ENCODE assay signal across 20 cellular contexts in genomic region chr9:131693651-131694597, GRCh38. TPM values are rescaled to one million over a fixed set of nuclear protein-coding genes. Genes with fewer than 3 reads are reported as not detected.
A peak's percentile ranks its signal among the peaks of the same experiment; 100 is the strongest.
DNase-seq lines count a peak whose midpoint lies in the region; ATAC-seq and TF ChIP-seq lines count a peak whose summit lies in the region.
"Had no signal": no experiment of that assay in that cellular context is flagged by ENCODE, and none has a peak within 500 bp of the region (broad histone marks: within the 10 kb centered on the region; RNA-seq: fewer than 3 reads in every experiment).

No MANE protein-coding gene starts in this region.

- POLR2A ChIA-PET in activated CD8-positive, alpha-beta T cell treated with anti-CD3 and anti-CD28 coated beads for 36 hours (lab: Charles Lee), result interaction anchor here (0.9 to 1.5 kb wide), 4 partner anchors 15 to 45 kb away, joined by 3 to 4 read pairs (median 3); partner anchors contain the start of gene RAPGEF1
- POLR2A ChIA-PET in activated CD8-positive, alpha-beta T cell treated with anti-CD3 and anti-CD28 coated beads, Interleukin-2, amount 10 ng/mL, durations not matched to agents 7 days and 5 days (lab: Charles Lee), result interaction anchor here (0.9 to 1.0 kb wide), 2 partner anchors 37 to 38 kb away, joined by 3 read pairs; no protein-coding TSS in a partner anchor
- POLR2A ChIA-PET in T-cell (lab: Charles Lee), result no interaction called here

- peaks cover 14% of the 10 kb centered on the region for H3K4me1 ChIP-seq in endodermal cell (ENCODE audit: control insufficient read depth, insufficient read depth, low read length)

- 85 to 96% methylated on average over 3 to 4 of the region's 4 CpGs for WGBS in endodermal cell (ENCODE audit: insufficient coverage in 1 of 2, insufficient read length in 1 of 2), 2 experiments

- H3K9me3 Mint-ChIP-seq in activated CD8-positive, alpha-beta T cell treated with anti-CD3 and anti-CD28 coated beads for 36 hours, result no peaks in the 10 kb centered on the region
- H3K9me3 Mint-ChIP-seq in activated CD8-positive, alpha-beta T cell treated with anti-CD3 and anti-CD28 coated beads, Interleukin-2, amount 10 ng/mL, durations not matched to agents 7 days and 5 days (ENCODE audit: insufficient read depth), result no peaks in the 10 kb centered on the region
- H3K9me3 Mint-ChIP-seq in T-cell (no peaks in the 10 kb centered on the region), endodermal cell (no peaks in the 10 kb centered on the region), progenitor cell of endocrine pancreas (ENCODE audit: low read depth) (no peaks in the 10 kb centered on the region)
- H3K9me3 Mint-ChIP-seq: neural crest cell had no signal

- peak overlapping the region; percentile 44 for H3K4me3 ChIP-seq in endodermal cell (ENCODE audit: low read length)
- H3K4me3 ChIP-seq: MG63, transverse colon had no signal

- TF ChIP-seq CTCF in activated CD8-positive, alpha-beta T cell treated with anti-CD3 and anti-CD28 coated beads for 36 hours (IDR thresholded peaks at IDR 0.05), result no peak
- TF ChIP-seq CTCF in endodermal cell (conservative IDR thresholded peaks at IDR 0.05) (no peak), progenitor cell of endocrine pancreas (IDR thresholded peaks at IDR 0.05; ENCODE audit: unreplicated experiment) (no peak)

- ATAC-seq in activated CD8-positive, alpha-beta T cell treated with anti-CD3 and anti-CD28 coated beads for 36 hours, result no peak
- ATAC-seq in activated CD8-positive, alpha-beta T cell treated with anti-CD3 and anti-CD28 coated beads, Interleukin-2, amount 10 ng/mL, durations not matched to agents 7 days and 5 days, result no peak
- no peak for ATAC-seq in T-cell (replicated peaks in 1 of 4)
- no peak for ATAC-seq in HG03108 (IDR thresholded peaks at IDR 0.05; ENCODE audit: unreplicated experiment)
- ATAC-seq in GM21723 (IDR thresholded peaks at IDR 0.05; ENCODE audit: unreplicated experiment), result no peak
- ATAC-seq: left lobe of liver, sciatic nerve had no signal

- no peaks in the 10 kb centered on the region for H3K27me3 Mint-ChIP-seq in activated CD8-positive, alpha-beta T cell treated with anti-CD3 and anti-CD28 coated beads for 36 hours
- H3K27me3 Mint-ChIP-seq in activated CD8-positive, alpha-beta T cell treated with anti-CD3 and anti-CD28 coated beads, Interleukin-2, amount 10 ng/mL, durations not matched to agents 7 days and 5 days (ENCODE audit: low read depth), result no peaks in the 10 kb centered on the region
- H3K27me3 Mint-ChIP-seq in T-cell (no peaks in the 10 kb centered on the region), endodermal cell (ENCODE audit: insufficient read depth) (no peaks in the 10 kb centered on the region), progenitor cell of endocrine pancreas (no peaks in the 10 kb centered on the region)

- H3K27me3 ChIP-seq in endodermal cell (ENCODE audit: control insufficient read depth, insufficient read depth, low read length, poor library complexity, severe bottlenecking), result no peaks in the 10 kb centered on the region
- H3K27me3 ChIP-seq: MG63, transverse colon had no signal

- CTCF ChIA-PET in activated CD8-positive, alpha-beta T cell treated with anti-CD3 and anti-CD28 coated beads for 36 hours (lab: Charles Lee), result interaction anchor here (1.2 to 3.5 kb wide), 4 partner anchors 9 to 46 kb away, joined by 4 to 17 read pairs (median 4); partner anchors contain the start of gene RAPGEF1
- CTCF ChIA-PET in activated CD8-positive, alpha-beta T cell treated with anti-CD3 and anti-CD28 coated beads, Interleukin-2, amount 10 ng/mL, durations not matched to agents 7 days and 5 days (lab: Charles Lee), result interaction anchor here (1.1 to 3.1 kb wide), 8 partner anchors 15 to 65 kb away, joined by 3 to 13 read pairs (median 4); no protein-coding TSS in a partner anchor
- CTCF ChIA-PET in T-cell (lab: Charles Lee), result interaction anchor here in 1 of 2 donors (0.6 kb wide), 1 partner anchor 11 kb away, joined by 3 read pairs; no protein-coding TSS in a partner anchor

- peak overlapping the region; percentile 63 for H3K27ac ChIP-seq in endodermal cell (ENCODE audit: low read depth, low read length)
- H3K27ac ChIP-seq: transverse colon had no signal

- peak overlapping the region; percentile 33 for H3K27ac Mint-ChIP-seq in activated CD8-positive, alpha-beta T cell treated with anti-CD3 and anti-CD28 coated beads for 36 hours
- no peak overlapping the region for H3K27ac Mint-ChIP-seq in activated CD8-positive, alpha-beta T cell treated with anti-CD3 and anti-CD28 coated beads, Interleukin-2, amount 10 ng/mL, durations not matched to agents 7 days and 5 days
- H3K27ac Mint-ChIP-seq in T-cell, result peak overlapping the region; percentile 22 to 75
- peak overlapping the region; percentile 88 for H3K27ac Mint-ChIP-seq in endodermal cell
- peak overlapping the region; percentile 90 for H3K27ac Mint-ChIP-seq in progenitor cell of endocrine pancreas

- no peak for DNase-seq in activated CD8-positive, alpha-beta T cell treated with anti-CD3 and anti-CD28 coated beads for 36 hours
- DNase-seq in activated CD8-positive, alpha-beta T cell treated with anti-CD3 and anti-CD28 coated beads, Interleukin-2, amount 10 ng/mL, durations not matched to agents 7 days and 5 days, result no peak
- no peak for DNase-seq in T-cell
- no peak for DNase-seq in endodermal cell
- no peak for DNase-seq in progenitor cell of endocrine pancreas (ENCODE audit: low spot score, unreplicated experiment)
- DNase-seq in NCI-H446 (lab: John Stamatoyannopoulos, UW), result no peak
- DNase-seq: activated CD4-positive, CD25-positive, alpha-beta regulatory T cell; amygdala; dermis blood vessel endothelial cell; hypothalamus; MG63; NCI-H187 treated with DMSO at 0.1 percent for 48 hours; NCI-H510A treated with DMSO at 0.1 percent for 48 hours; stimulated activated CD4-positive, alpha-beta T cell treated with anti-CD3 and anti-CD28 coated beads, Interleukin-4, amount 100 ng/mL, for 1 hour; transverse colon had no signal

- H3K9ac ChIP-seq in endodermal cell (ENCODE audit: extremely low read depth, low read length, poor library complexity, severe bottlenecking), result peak overlapping the region; percentile 62

- H3K36me3 Mint-ChIP-seq in activated CD8-positive, alpha-beta T cell treated with anti-CD3 and anti-CD28 coated beads for 36 hours (ENCODE audit: low read depth), result peaks cover 3% of the 10 kb centered on the region
- peaks cover 17% of the 10 kb centered on the region for H3K36me3 Mint-ChIP-seq in activated CD8-positive, alpha-beta T cell treated with anti-CD3 and anti-CD28 coated beads, Interleukin-2, amount 10 ng/mL, durations not matched to agents 7 days and 5 days (ENCODE audit: low read depth)
- H3K36me3 Mint-ChIP-seq in T-cell (no peaks in the 10 kb centered on the region), endodermal cell (ENCODE audit: low read depth) (peaks cover 4% of the 10 kb centered on the region), progenitor cell of endocrine pancreas (ENCODE audit: insufficient read depth) (no peaks in the 10 kb centered on the region)

- H3K9me3 ChIP-seq in endodermal cell (ENCODE audit: control insufficient read depth, low read length), result no peaks in the 10 kb centered on the region
- H3K9me3 ChIP-seq: MG63, transverse colon had no signal

- H3K36me3 ChIP-seq in endodermal cell (ENCODE audit: control insufficient read depth, insufficient read depth, low read length), result peaks cover 3% of the 10 kb centered on the region
- H3K36me3 ChIP-seq: MG63, transverse colon had no signal

- intact Hi-C loops in activated CD8-positive, alpha-beta T cell treated with anti-CD3 and anti-CD28 coated beads for 36 hours (cut with micrococcal nuclease), result loop anchor here (5.0 kb wide), 1 partner anchor 33 kb away; no protein-coding TSS in a partner anchor

- H3K4me1 Mint-ChIP-seq in activated CD8-positive, alpha-beta T cell treated with anti-CD3 and anti-CD28 coated beads for 36 hours (ENCODE audit: low read depth), result peaks cover 84% of the 10 kb centered on the region
- peaks cover 89% of the 10 kb centered on the region for H3K4me1 Mint-ChIP-seq in activated CD8-positive, alpha-beta T cell treated with anti-CD3 and anti-CD28 coated beads, Interleukin-2, amount 10 ng/mL, durations not matched to agents 7 days and 5 days (ENCODE audit: low read depth)
- H3K4me1 Mint-ChIP-seq in T-cell, result peaks cover 83 to 95% (median 94%) of the 10 kb centered on the region in 3 donors
- peaks cover 75% of the 10 kb centered on the region for H3K4me1 Mint-ChIP-seq in endodermal cell
- peaks cover 61% of the 10 kb centered on the region for H3K4me1 Mint-ChIP-seq in progenitor cell of endocrine pancreas (ENCODE audit: low read depth)

- H3K4me3 Mint-ChIP-seq in activated CD8-positive, alpha-beta T cell treated with anti-CD3 and anti-CD28 coated beads for 36 hours, result no peak overlapping the region
- no peak overlapping the region for H3K4me3 Mint-ChIP-seq in activated CD8-positive, alpha-beta T cell treated with anti-CD3 and anti-CD28 coated beads, Interleukin-2, amount 10 ng/mL, durations not matched to agents 7 days and 5 days
- H3K4me3 Mint-ChIP-seq in T-cell (no peak overlapping the region), endodermal cell (no peak overlapping the region), progenitor cell of endocrine pancreas (ENCODE audit: low read depth) (peak overlapping the region; percentile 22)
- H3K4me3 Mint-ChIP-seq: neural crest cell had no signal

RNA-seq across cellular contexts. Expression of gene RAPGEF1, which starts 46.0 kb away (rescaled TPM):
- 10 to 100 TPM; 84.5 to 85.2 TPM for total RNA-seq in activated CD8-positive, alpha-beta T cell treated with anti-CD3 and anti-CD28 coated beads for 36 hours
- total RNA-seq in activated CD8-positive, alpha-beta T cell treated with anti-CD3 and anti-CD28 coated beads, Interleukin-2, amount 10 ng/mL, durations not matched to agents 7 days and 5 days, result 100 to 1,000 TPM; 128 TPM
- total RNA-seq in T-cell, result 100 to 1,000 TPM in 4 of 5 donors, 10 to 100 TPM in 1; 97.9 to 167 (median 139) TPM
- 10 to 100 TPM; 63.4 to 85.5 TPM for total RNA-seq in endodermal cell
- 38.1 TPM for polyA plus RNA-seq in endodermal cell (2013, experiment 1 of 2)
- polyA plus RNA-seq in endodermal cell (2013, experiment 2 of 2), result 34.1 TPM
- 57.3 and 62.8 TPM in 2 replicates for total RNA-seq in progenitor cell of endocrine pancreas

Comparison
In these comparisons a context has a peak if more than half of its experiments do, and no peak if none do; other contexts are left out.
1. POLR2A ChIA-PET loops: an anchor here in activated CD8-positive, alpha-beta T cell treated with anti-CD3 and anti-CD28 coated beads for 36 hours (0.9 to 1.5 kb wide) and activated CD8-positive, alpha-beta T cell treated with anti-CD3 and anti-CD28 coated beads, Interleukin-2, amount 10 ng/mL, durations not matched to agents 7 days and 5 days (0.9 to 1.0 kb wide); none called in T-cell.